In genomic region chr7:102253076-102253972, GRCh38 we compare ENCODE assay signal across 2 cellular contexts.
TF ChIP-seq lines count a peak whose summit lies in the region.

No MANE protein-coding gene starts in this region.

TF ChIP-seq in WTC11, 78 proteins besides CTCF, POLR2A, EP300 and RAD21 (continued from another document):
- no peak for TF ChIP-seq ARID4B (CRISPR knock-in tag; IDR thresholded peaks at IDR 0.05; ENCODE audit: borderline replicate concordance)
- TF ChIP-seq HMGXB4 (CRISPR knock-in tag; IDR thresholded peaks at IDR 0.05): no peak
- no peak for TF ChIP-seq TEAD1 (CRISPR knock-in tag; IDR thresholded peaks at IDR 0.05)
- TF ChIP-seq ATF1 (CRISPR knock-in tag; IDR thresholded peaks at IDR 0.05): no peak
- TF ChIP-seq CDX4 (CRISPR knock-in tag; IDR thresholded peaks at IDR 0.05; ENCODE audit: borderline replicate concordance): no peak
- TF ChIP-seq ZBTB43 (CRISPR knock-in tag; IDR thresholded peaks at IDR 0.05): no peak

TF ChIP-seq in HepG2, 621 proteins besides CTCF, POLR2A, EP300 and RAD21 (continued from another document and continues in another):
- TF ChIP-seq ARID5B (CRISPR knock-in tag; IDR thresholded peaks at IDR 0.05) (peak; percentile 34; the same call in 1 of the 2 replicates), TIGD3 (CRISPR knock-in tag; IDR thresholded peaks at IDR 0.05; ENCODE audit: borderline replicate concordance) (no peak), ZNF331 (CRISPR knock-in tag; IDR thresholded peaks at IDR 0.05) (no peak), TEAD3 (CRISPR knock-in tag; optimal IDR thresholded peaks at IDR 0.05; ENCODE audit: borderline replicate concordance) (peak; percentile 18), SOX6 (IDR thresholded peaks at IDR 0.05) (no peak), SOX6 (CRISPR knock-in tag; IDR thresholded peaks at IDR 0.05) (peak; percentile 49; the same call in 1 of the 2 replicates), PATZ1 (CRISPR knock-in tag; IDR thresholded peaks at IDR 0.05) (0 out of 2 replicates have a peak, but pooled peaks have one; percentile 15), NCOR1 (IDR thresholded peaks at IDR 0.05; ENCODE audit: borderline replicate concordance, low read length) (no peak), RCOR2 (CRISPR knock-in tag; IDR thresholded peaks at IDR 0.05) (0 out of 2 replicates have a peak, but pooled peaks have one; percentile 16), KLF11 (CRISPR knock-in tag; IDR thresholded peaks at IDR 0.05) (no peak), ZBTB38 (CRISPR knock-in tag; IDR thresholded peaks at IDR 0.05) (peak; percentile 83; the same call in 1 of the 2 replicates), ZNF878 (CRISPR knock-in tag; IDR thresholded peaks at IDR 0.05) (no peak), ZMYM4 (CRISPR knock-in tag; IDR thresholded peaks at IDR 0.05) (peak; percentile 19; the same call in 1 of the 2 replicates), ZNF577 (CRISPR knock-in tag; IDR thresholded peaks at IDR 0.05; ENCODE audit: borderline replicate concordance, low read depth) (no peak), ERF (CRISPR knock-in tag; IDR thresholded peaks at IDR 0.05) (0 out of 2 replicates have a peak, but pooled peaks have one; percentile 7), SMAD3 (CRISPR knock-in tag; IDR thresholded peaks at IDR 0.05) (no peak), MED1 (CRISPR knock-in tag; IDR thresholded peaks at IDR 0.05) (0 out of 2 replicates have a peak, but pooled peaks have one; percentile 50), MLX (CRISPR knock-in tag; IDR thresholded peaks at IDR 0.05) (peak; percentile 32; the same call in 1 of the 2 replicates), HIC2 (CRISPR knock-in tag; IDR thresholded peaks at IDR 0.05; ENCODE audit: low read depth) (peak; percentile 50; the same call in 1 of the 2 replicates), GATAD2A (CRISPR knock-in tag; IDR thresholded peaks at IDR 0.05) (0 out of 2 replicates have a peak, but pooled peaks have one; percentile 38), LCORL (IDR thresholded peaks at IDR 0.05) (no peak), LCORL (CRISPR knock-in tag; IDR thresholded peaks at IDR 0.05) (peak; percentile 83), CEBPG (CRISPR knock-in tag; IDR thresholded peaks at IDR 0.05) (peak; percentile 9; the same call in 1 of the 2 replicates), ZGPAT (CRISPR knock-in tag; IDR thresholded peaks at IDR 0.05) (0 out of 2 replicates have a peak, but pooled peaks have one; percentile 39), BCL3 (CRISPR knock-in tag; IDR thresholded peaks at IDR 0.05) (0 out of 2 replicates have a peak, but pooled peaks have one; percentile 6), TBX2 (CRISPR knock-in tag; IDR thresholded peaks at IDR 0.05; ENCODE audit: borderline replicate concordance) (0 out of 2 replicates have a peak, but pooled peaks have one; percentile 23), ZNF292 (CRISPR knock-in tag; IDR thresholded peaks at IDR 0.05; ENCODE audit: borderline replicate concordance, low read depth) (0 out of 2 replicates have a peak, but pooled peaks have one; percentile 24), FOXA3 (CRISPR knock-in tag; IDR thresholded peaks at IDR 0.05) (peak; percentile 70), PAXIP1 (CRISPR knock-in tag; conservative IDR thresholded peaks at IDR 0.05) (peak; percentile 77), DR1 (CRISPR knock-in tag; IDR thresholded peaks at IDR 0.05) (no peak), TCF7 (IDR thresholded peaks at IDR 0.05; ENCODE audit: low read depth) (peak; percentile 65), CEBPB (IDR thresholded peaks at IDR 0.05; ENCODE audit: borderline replicate concordance, low read depth, low read length) (peak; percentile 7; the same call in 1 of the 2 replicates), JARID2 (CRISPR knock-in tag; IDR thresholded peaks at IDR 0.05; ENCODE audit: insufficient replicate concordance) (no peak), ARID3A (IDR thresholded peaks at IDR 0.05; ENCODE audit: low read depth, low read length) (peak; percentile 72; the same call in 1 of the 2 replicates), GLI4 (CRISPR knock-in tag; IDR thresholded peaks at IDR 0.05; ENCODE audit: borderline replicate concordance) (0 out of 2 replicates have a peak, but pooled peaks have one; percentile 36), THAP11 (CRISPR knock-in tag; IDR thresholded peaks at IDR 0.05) (no peak), HDAC1 (CRISPR knock-in tag; IDR thresholded peaks at IDR 0.05) (peak; percentile 72), ZNF746 (CRISPR knock-in tag; IDR thresholded peaks at IDR 0.05) (no peak), MEF2D (CRISPR knock-in tag; IDR thresholded peaks at IDR 0.05) (0 out of 2 replicates have a peak, but pooled peaks have one; percentile 43)
